9 cellular contexts compared by ENCODE assay signal in the genomic region with DNA sequence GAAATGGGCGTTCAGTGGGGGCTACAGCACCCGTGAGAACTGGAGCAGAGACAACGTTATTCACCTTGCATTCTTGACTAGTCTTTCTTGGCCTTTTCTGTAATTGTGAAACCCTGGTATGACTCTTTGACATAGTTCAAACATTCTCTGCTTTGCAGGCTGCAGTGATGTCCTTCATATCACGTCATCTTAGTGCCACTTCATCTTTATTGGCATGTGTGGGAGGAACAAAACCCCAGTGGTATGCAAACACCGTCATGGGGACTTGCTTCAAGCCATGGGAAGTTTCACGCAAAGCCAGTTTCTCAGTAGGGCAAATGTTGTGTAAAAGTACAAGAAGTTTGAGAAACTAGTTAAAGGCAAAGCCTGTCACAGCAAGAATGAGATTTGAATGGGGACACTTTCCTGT. TPM values are rescaled to one million over a fixed set of nuclear protein-coding genes. Genes with fewer than 3 reads are reported as not detected.
DNase-seq lines count a peak whose midpoint lies in the region; ATAC-seq and TF ChIP-seq lines count a peak whose summit lies in the region.
"Had no signal": no experiment of that assay in that cellular context is flagged by ENCODE, and none has a peak within 500 bp of the region (broad histone marks: within the 10 kb centered on the region; RNA-seq: fewer than 3 reads in every experiment).

No MANE protein-coding gene starts in this region.

- peaks cover 44% of the 10 kb centered on the region for H3K4me1 Mint-ChIP-seq in activated naive CD4-positive, alpha-beta T cell treated with anti-CD3 and anti-CD28 coated beads for 36 hours (ENCODE audit: low read depth)
- peaks cover 15% of the 10 kb centered on the region for H3K4me1 Mint-ChIP-seq in activated naive CD4-positive, alpha-beta T cell treated with anti-CD3 and anti-CD28 coated beads, Interleukin-2, amount 10 ng/mL, durations not matched to agents 7 days and 5 days

- peak; percentile 83 for ATAC-seq in HG03108 (IDR thresholded peaks at IDR 0.05; ENCODE audit: unreplicated experiment)

- H3K27me3 Mint-ChIP-seq in activated naive CD4-positive, alpha-beta T cell treated with anti-CD3 and anti-CD28 coated beads for 36 hours (ENCODE audit: low read depth): peaks cover under 1% of the 10 kb centered on the region
- no peaks in the 10 kb centered on the region for H3K27me3 Mint-ChIP-seq in activated naive CD4-positive, alpha-beta T cell treated with anti-CD3 and anti-CD28 coated beads, Interleukin-2, amount 10 ng/mL, durations not matched to agents 7 days and 5 days

- no peak overlapping the region for H3K27ac ChIP-seq in left ventricle myocardium inferior (replicated peaks)

- intact Hi-C loops in activated naive CD4-positive, alpha-beta T cell treated with anti-CD3 and anti-CD28 coated beads for 36 hours (cut with micrococcal nuclease): loop anchor here (1.0 to 10.0 kb wide), 6 partner anchors 19 to 1008 kb away; a partner anchor contains a TSS
- intact Hi-C loops in head of caudate nucleus (cut with DNase I) (no loop called here), left ventricle myocardium inferior (cut with micrococcal nuclease) (no loop called here)

- H3K36me3 Mint-ChIP-seq in activated naive CD4-positive, alpha-beta T cell treated with anti-CD3 and anti-CD28 coated beads for 36 hours (ENCODE audit: low read depth): no peaks in the 10 kb centered on the region
- no peaks in the 10 kb centered on the region for H3K36me3 Mint-ChIP-seq in activated naive CD4-positive, alpha-beta T cell treated with anti-CD3 and anti-CD28 coated beads, Interleukin-2, amount 10 ng/mL, durations not matched to agents 7 days and 5 days

- peak overlapping the region; percentile 26 for H3K4me3 Mint-ChIP-seq in activated naive CD4-positive, alpha-beta T cell treated with anti-CD3 and anti-CD28 coated beads for 36 hours
- no peak overlapping the region for H3K4me3 Mint-ChIP-seq in activated naive CD4-positive, alpha-beta T cell treated with anti-CD3 and anti-CD28 coated beads, Interleukin-2, amount 10 ng/mL, durations not matched to agents 7 days and 5 days

- no peaks in the 10 kb centered on the region for H3K9me3 ChIP-seq in left ventricle myocardium inferior (replicated peaks)

- no peaks in the 10 kb centered on the region for H3K36me3 ChIP-seq in left ventricle myocardium inferior

- peak; percentile 81 for DNase-seq in activated naive CD4-positive, alpha-beta T cell treated with anti-CD3 and anti-CD28 coated beads for 36 hours
- no peak for DNase-seq in activated naive CD4-positive, alpha-beta T cell treated with anti-CD3 and anti-CD28 coated beads, Interleukin-2, amount 10 ng/mL, durations not matched to agents 7 days and 5 days
- DNase-seq in activated naive CD4-positive, alpha-beta T cell treated with anti-CD3 and anti-CD28 coated beads, Interleukin-2, amount 50 U/mL, for 16 hours: peak; percentile 33
- DNase-seq in stimulated activated CD4-positive, alpha-beta T cell treated with anti-CD3 and anti-CD28 coated beads, Interleukin-2, amount 100 ng/mL, for 48 hours: peak; percentile 40 to 46
- DNase-seq in head of caudate nucleus: no peak
- DNase-seq in NCI-H1436 (lab: John Stamatoyannopoulos, UW): no peak
- no peak for DNase-seq in left ventricle myocardium inferior
- DNase-seq: DND-41 had no signal

- H3K4me3 ChIP-seq in left ventricle myocardium inferior: no peak overlapping the region

- no peaks in the 10 kb centered on the region for H3K27me3 ChIP-seq in left ventricle myocardium inferior (ENCODE audit: low read depth)

- no peak for TF ChIP-seq CTCF in left ventricle myocardium inferior (IDR thresholded peaks at IDR 0.05; ENCODE audit: borderline replicate concordance)

- H3K4me1 ChIP-seq in left ventricle myocardium inferior: peaks cover 4% of the 10 kb centered on the region

- CTCF ChIA-PET in activated naive CD4-positive, alpha-beta T cell treated with anti-CD3 and anti-CD28 coated beads for 36 hours (lab: Charles Lee): interaction anchor here (1.0 kb wide), 1 partner anchor 19 kb away, joined by 3 read pairs; no protein-coding TSS in a partner anchor
- CTCF ChIA-PET in activated naive CD4-positive, alpha-beta T cell treated with anti-CD3 and anti-CD28 coated beads, Interleukin-2, amount 10 ng/mL, durations not matched to agents 7 days and 5 days (lab: Charles Lee): interaction anchor here (1.2 kb wide), 1 partner anchor 73 kb away, joined by 3 read pairs; no protein-coding TSS in a partner anchor

- no peaks in the 10 kb centered on the region for H3K9me3 Mint-ChIP-seq in activated naive CD4-positive, alpha-beta T cell treated with anti-CD3 and anti-CD28 coated beads for 36 hours
- no peaks in the 10 kb centered on the region for H3K9me3 Mint-ChIP-seq in activated naive CD4-positive, alpha-beta T cell treated with anti-CD3 and anti-CD28 coated beads, Interleukin-2, amount 10 ng/mL, durations not matched to agents 7 days and 5 days

- peak overlapping the region; percentile 89 for H3K27ac Mint-ChIP-seq in activated naive CD4-positive, alpha-beta T cell treated with anti-CD3 and anti-CD28 coated beads for 36 hours
- H3K27ac Mint-ChIP-seq in activated naive CD4-positive, alpha-beta T cell treated with anti-CD3 and anti-CD28 coated beads, Interleukin-2, amount 10 ng/mL, durations not matched to agents 7 days and 5 days: no peak overlapping the region

RNA-seq across cellular contexts. Expression of a gene that starts 20.2 kb away (rescaled TPM):
- total RNA-seq in activated naive CD4-positive, alpha-beta T cell treated with anti-CD3 and anti-CD28 coated beads for 36 hours: 10 to 100 TPM; 45.7 to 47.2 TPM
- total RNA-seq in left ventricle myocardium inferior: 16.4 TPM

RNA-seq across cellular contexts. Expression of a gene that starts 28.8 kb away (rescaled TPM):
- 10 to 100 TPM; 15.6 to 16.1 TPM for total RNA-seq in activated naive CD4-positive, alpha-beta T cell treated with anti-CD3 and anti-CD28 coated beads for 36 hours
- total RNA-seq in left ventricle myocardium inferior: 14.9 TPM

Comparison
In these comparisons a context has a peak if more than half of its experiments do, and no peak if none do; other contexts are left out.
1. DNase-seq: peak in activated naive CD4-positive, alpha-beta T cell treated with anti-CD3 and anti-CD28 coated beads for 36 hours (single experiment), activated naive CD4-positive, alpha-beta T cell treated with anti-CD3 and anti-CD28 coated beads, Interleukin-2, amount 50 U/mL, for 16 hours (single experiment) and stimulated activated CD4-positive, alpha-beta T cell treated with anti-CD3 and anti-CD28 coated beads, Interleukin-2, amount 100 ng/mL, for 48 hours (2 of 2); none in activated naive CD4-positive, alpha-beta T cell treated with anti-CD3 and anti-CD28 coated beads, Interleukin-2, amount 10 ng/mL, durations not matched to agents 7 days and 5 days (single experiment), head of caudate nucleus (0 of 42), NCI-H1436 (single experiment) and left ventricle myocardium inferior (single experiment).